ENCODE assay signal across 9 cellular contexts in the genomic region with DNA sequence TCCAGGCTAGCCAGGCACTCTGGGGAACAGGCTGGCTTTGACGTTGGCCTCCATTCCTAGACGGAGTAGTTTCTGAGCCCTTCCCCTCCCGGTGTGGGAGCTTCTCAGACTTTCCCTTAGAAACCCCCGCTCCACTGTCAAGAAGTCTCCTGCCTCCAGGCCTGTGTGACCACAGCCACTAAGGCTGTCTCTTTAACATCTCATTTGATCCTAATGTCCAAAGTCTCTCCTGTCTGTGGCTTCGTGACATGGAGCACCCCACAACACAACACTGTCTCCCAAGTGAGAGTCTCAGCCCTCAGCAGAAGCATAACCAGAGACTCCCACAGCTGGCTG. TPM values are rescaled to one million over a fixed set of nuclear protein-coding genes. Genes with fewer than 3 reads are reported as not detected.
DNase-seq lines count a peak whose midpoint lies in the region; ATAC-seq, FAIRE-seq and TF ChIP-seq lines count a peak whose summit lies in the region.
"Had no signal": no experiment of that assay in that cellular context is flagged by ENCODE, and none has a peak within 500 bp of the region (broad histone marks: within the 10 kb centered on the region; RNA-seq: fewer than 3 reads in every experiment).

No MANE protein-coding gene starts in this region.

- POLR2A ChIA-PET in T-cell (lab: Charles Lee) = interaction anchor here (0.7 to 0.8 kb wide), 2 partner anchors 33 to 77 kb away, joined by 6 to 7 read pairs; no protein-coding TSS in a partner anchor

- H3K4me2 ChIP-seq in keratinocyte (ENCODE audit: control insufficient read depth, extremely low read depth, insufficient read depth, low read depth, low read length) = peak overlapping the region; percentile 74

- dilution Hi-C loops in keratinocyte (cut with MboI; ENCODE audit: extremely low pct_ligation_motif_present, low sequenced_read_pairs) = no loop called here

- peaks cover 38% of the 10 kb centered on the region for H3K79me2 ChIP-seq in keratinocyte (ENCODE audit: control insufficient read depth, insufficient read depth, low read length)

- H3K9me3 ChIP-seq in keratinocyte (ENCODE audit: control insufficient read depth, low read depth, low read length) (no peaks in the 10 kb centered on the region), tibial artery (no peaks in the 10 kb centered on the region)

- peak overlapping the region; percentile 74 for H3K27ac ChIP-seq in keratinocyte (ENCODE audit: control insufficient read depth, insufficient read depth, low read length)
- H3K27ac ChIP-seq in tibial artery = peak overlapping the region; percentile 98 to 100

- H3K4me1 ChIP-seq in keratinocyte (ENCODE audit: control insufficient read depth, extremely low read depth, insufficient read depth, low read length) = peaks cover 74% of the 10 kb centered on the region
- peaks cover 0 to 87% (median 70%) of the 10 kb centered on the region in 4 donors for H3K4me1 ChIP-seq in tibial artery

- peaks cover 73% of the 10 kb centered on the region for H3K36me3 Mint-ChIP-seq in activated T-cell treated with anti-CD3 and anti-CD28 coated beads, Interleukin-2, amount 50 U/mL, for 4 hours (ENCODE audit: insufficient read depth)
- peaks cover 37% of the 10 kb centered on the region for H3K36me3 Mint-ChIP-seq in T-cell

- H3K36me3 ChIP-seq in keratinocyte (ENCODE audit: control insufficient read depth in 2 of 2, extremely low read depth in 1 of 2, insufficient read depth in 2 of 2, low read length in 2 of 2) = peaks cover 17% of the 10 kb centered on the region in 2 experiments
- peaks cover 30 to 43% (median 43%) of the 10 kb centered on the region in 3 donors for H3K36me3 ChIP-seq in tibial artery

- peak overlapping the region; percentile 96 to 97 for H3K27ac Mint-ChIP-seq in T-cell

- H2AFZ ChIP-seq in keratinocyte (ENCODE audit: control insufficient read depth, low read length) = peak overlapping the region; percentile 45

- H4K20me1 ChIP-seq in keratinocyte (ENCODE audit: control insufficient read depth, extremely low read depth, insufficient read depth, low read length) = peaks cover 5% of the 10 kb centered on the region

- no peak for DNase-seq in activated T-cell treated with anti-CD3 and anti-CD28 coated beads, Interleukin-2, amount 50 U/mL, for 4 hours
- DNase-seq in activated T-cell treated with anti-CD3 and anti-CD28 coated beads for 4 hours (no peak), T-cell (no peak), keratinocyte (ENCODE audit: low read depth, low spot score) (no peak), tibial artery (no peak), head of caudate nucleus (no peak), NCI-H146 treated with DMSO at 0.1 percent for 48 hours (lab: John Stamatoyannopoulos, UW; ENCODE audit: unreplicated experiment) (no peak)
- no peak for DNase-seq in stimulated activated CD4-positive, alpha-beta T cell treated with anti-CD3 and anti-CD28 coated beads, Interleukin-2, amount 100 ng/mL, for 48 hours

- peaks cover 75% of the 10 kb centered on the region for H3K4me1 Mint-ChIP-seq in activated T-cell treated with anti-CD3 and anti-CD28 coated beads, Interleukin-2, amount 50 U/mL, for 4 hours (ENCODE audit: low read depth)
- H3K4me1 Mint-ChIP-seq in T-cell = peaks cover 68 to 78% (median 74%) of the 10 kb centered on the region in 3 donors

- TF ChIP-seq CTCF in keratinocyte (optimal IDR thresholded peaks at IDR 0.05 in 1 of 3, IDR thresholded peaks at IDR 0.05 in 1 of 3, conservative IDR thresholded peaks at IDR 0.05 in 1 of 3; ENCODE audit: extremely low read depth in 1 of 3, insufficient read depth in 2 of 3, low read length in 3 of 3) (no peak), tibial artery (IDR thresholded peaks at IDR 0.05) (no peak)

- H3K4me3 ChIP-seq in keratinocyte (ENCODE audit: control insufficient read depth in 2 of 3, extremely low read depth in 1 of 3, insufficient read depth in 2 of 3, low read depth in 1 of 3, low read length in 3 of 3) (no peak overlapping the region), tibial artery (peak overlapping the region; percentile 21 to 42)

- ATAC-seq in activated T-cell treated with anti-CD3 and anti-CD28 coated beads, Interleukin-2, amount 50 U/mL, for 4 hours = no peak
- ATAC-seq in T-cell (replicated peaks in 1 of 4) = peak in 3 of 4 experiments; percentile 2 to 10 (median 8)

- H3K9ac ChIP-seq in keratinocyte (ENCODE audit: control insufficient read depth, extremely low read depth, insufficient read depth, low read length) = peak overlapping the region; percentile 50

- FAIRE-seq in keratinocyte (lab: Jason Lieb, UNC) = no peak

- CTCF ChIA-PET in T-cell (lab: Charles Lee) = no interaction called here

- H3K27me3 ChIP-seq in keratinocyte (ENCODE audit: control insufficient read depth, extremely low read depth, insufficient read depth, low read length) = no peaks in the 10 kb centered on the region
- no peaks in the 10 kb centered on the region for H3K27me3 ChIP-seq in tibial artery

- no peaks in the 10 kb centered on the region for H3K27me3 Mint-ChIP-seq in activated T-cell treated with anti-CD3 and anti-CD28 coated beads, Interleukin-2, amount 50 U/mL, for 4 hours (ENCODE audit: low read depth)
- H3K27me3 Mint-ChIP-seq in T-cell = no peaks in the 10 kb centered on the region

- H3K9me1 ChIP-seq in keratinocyte (ENCODE audit: control insufficient read depth, extremely low read depth, insufficient read depth, low read length) = peaks cover 6% of the 10 kb centered on the region

- peak overlapping the region; percentile 95 for H3K4me3 Mint-ChIP-seq in activated T-cell treated with anti-CD3 and anti-CD28 coated beads, Interleukin-2, amount 50 U/mL, for 4 hours
- H3K4me3 Mint-ChIP-seq in T-cell = peak overlapping the region; percentile 74 to 93 (median 89)

- no peaks in the 10 kb centered on the region for H3K9me3 Mint-ChIP-seq in activated T-cell treated with anti-CD3 and anti-CD28 coated beads, Interleukin-2, amount 50 U/mL, for 4 hours
- no peaks in the 10 kb centered on the region for H3K9me3 Mint-ChIP-seq in T-cell

- intact Hi-C loops in tibial artery (cut with DNase I; ENCODE audit: low total_unique reads) (no loop called here), head of caudate nucleus (cut with DNase I) (no loop called here)

RNA-seq across cellular contexts. Expression of a gene that starts 6.0 kb away (rescaled TPM):
- 10 to 100 TPM; 88.9 to 96.6 (median 95.1) TPM for total RNA-seq in activated T-cell treated with anti-CD3 and anti-CD28 coated beads, Interleukin-2, amount 50 U/mL, for 4 hours
- total RNA-seq in T-cell = 100 to 1,000 TPM in 2 of 5 donors, 10 to 100 TPM in 3; 19.5 to 302 (median 25.0) TPM
- polyA plus RNA-seq in keratinocyte = 4.0 to 5.4 TPM (median 5.4 TPM) in 3 replicates
- 9.1 TPM for polyA plus RNA-seq in keratinocyte (2011; ENCODE audit: low read depth)
- 2.2 and 2.7 TPM in 2 replicates for polyA plus RNA-seq in keratinocyte (2011; cell fraction: cytosol; rRNA removed)
- polyA plus RNA-seq in keratinocyte (2011; cell fraction: nucleus; rRNA removed) = 10.0 and 12.0 TPM in 2 replicates
- polyA plus RNA-seq in keratinocyte (2012; ENCODE audit: low replicate concordance) = 3.8 and 31.2 TPM in 2 replicates
- 8.1 to 9.5 TPM (median 8.6 TPM) in 3 replicates for polyA minus RNA-seq in keratinocyte
- polyA minus RNA-seq in keratinocyte (2011; cell fraction: cytosol; rRNA and poly(A)+ RNA removed) = 5.8 TPM
- 9.0 and 10.8 TPM in 2 replicates for polyA minus RNA-seq in keratinocyte (2011; cell fraction: nucleus; rRNA and poly(A)+ RNA removed)

RNA-seq across cellular contexts. Expression of a gene that starts 39.9 kb away (rescaled TPM):
- 1 to 10 TPM in 2 of 3 donors, under 1 TPM in 1; 0.84 to 1.1 (median 1.0) TPM for total RNA-seq in activated T-cell treated with anti-CD3 and anti-CD28 coated beads, Interleukin-2, amount 50 U/mL, for 4 hours
- total RNA-seq in T-cell = 10 to 100 TPM in 1 of 5 donors, 1 to 10 TPM in 4; 3.5 to 12.4 (median 5.4) TPM
- 1.1 to 2.4 TPM (median 1.3 TPM) in 3 replicates for polyA plus RNA-seq in keratinocyte
- polyA plus RNA-seq in keratinocyte (2011; ENCODE audit: low read depth) = 2.2 TPM
- 0.30 and 0.50 TPM in 2 replicates for polyA plus RNA-seq in keratinocyte (2011; cell fraction: cytosol; rRNA removed)
- polyA plus RNA-seq in keratinocyte (2011; cell fraction: nucleus; rRNA removed) = 6.2 and 6.4 TPM in 2 replicates
- 0.61 and 2.7 TPM in 2 replicates for polyA plus RNA-seq in keratinocyte (2012; ENCODE audit: low replicate concordance)
- 1.2 to 3.3 TPM (median 2.0 TPM) in 3 replicates for polyA minus RNA-seq in keratinocyte
- not detected for polyA minus RNA-seq in keratinocyte (2011; cell fraction: cytosol; rRNA and poly(A)+ RNA removed)
- 2.6 and 3.9 TPM in 2 replicates for polyA minus RNA-seq in keratinocyte (2011; cell fraction: nucleus; rRNA and poly(A)+ RNA removed)

RNA-seq across cellular contexts. Expression of a gene that starts 39.9 kb away (rescaled TPM):
- total RNA-seq in activated T-cell treated with anti-CD3 and anti-CD28 coated beads, Interleukin-2, amount 50 U/mL, for 4 hours = 10 to 100 TPM; 31.8 to 34.7 (median 33.0) TPM
- total RNA-seq in T-cell = 10 to 100 TPM; 26.7 to 55.5 (median 41.5) TPM
- 38.4 to 58.8 TPM (median 43.7 TPM) in 3 replicates for polyA plus RNA-seq in keratinocyte
- polyA plus RNA-seq in keratinocyte (2011; ENCODE audit: low read depth) = 9.6 TPM
- polyA plus RNA-seq in keratinocyte (2011; cell fraction: cytosol; rRNA removed) = 30.3 and 31.4 TPM in 2 replicates
- polyA plus RNA-seq in keratinocyte (2011; cell fraction: nucleus; rRNA removed) = 81.5 and 88.8 TPM in 2 replicates
- 31.1 and 34.2 TPM in 2 replicates for polyA plus RNA-seq in keratinocyte (2012; ENCODE audit: low replicate concordance)
- polyA minus RNA-seq in keratinocyte = 39.1 to 63.4 TPM (median 52.9 TPM) in 3 replicates
- polyA minus RNA-seq in keratinocyte (2011; cell fraction: cytosol; rRNA and poly(A)+ RNA removed) = 34.1 TPM
- 27.2 and 30.3 TPM in 2 replicates for polyA minus RNA-seq in keratinocyte (2011; cell fraction: nucleus; rRNA and poly(A)+ RNA removed)

RNA-seq across cellular contexts. Expression of a gene that starts 45.1 kb away (rescaled TPM):
- 10 to 100 TPM; 13.1 to 20.6 (median 18.2) TPM for total RNA-seq in activated T-cell treated with anti-CD3 and anti-CD28 coated beads, Interleukin-2, amount 50 U/mL, for 4 hours
- total RNA-seq in T-cell = not detected
- not detected in 3 replicates for polyA plus RNA-seq in keratinocyte
- not detected for polyA plus RNA-seq in keratinocyte (2011; ENCODE audit: low read depth)
- not detected in 2 replicates for polyA plus RNA-seq in keratinocyte (2011; cell fraction: cytosol; rRNA removed)
- polyA plus RNA-seq in keratinocyte (2011; cell fraction: nucleus; rRNA removed) = not detected in 2 replicates
- 0.01 TPM in 1 of 2 replicates, not detected in the other for polyA plus RNA-seq in keratinocyte (2012; ENCODE audit: low replicate concordance)
- polyA minus RNA-seq in keratinocyte = not detected in 3 replicates
- polyA minus RNA-seq in keratinocyte (2011; cell fraction: cytosol; rRNA and poly(A)+ RNA removed) = not detected
- polyA minus RNA-seq in keratinocyte (2011; cell fraction: nucleus; rRNA and poly(A)+ RNA removed) = not detected in 2 replicates
- total RNA-seq: Daoy had no signal

Comparison
In these comparisons a context has a peak if more than half of its experiments do, and no peak if none do; other contexts are left out.
1. ATAC-seq: peak in T-cell (3 of 4); none in activated T-cell treated with anti-CD3 and anti-CD28 coated beads, Interleukin-2, amount 50 U/mL, for 4 hours (0 of 2).
2. H3K4me3 ChIP-seq: peak in tibial artery (2 of 2); none in keratinocyte (0 of 3).